Comparison of ENCODE assay signal across 10 cellular contexts in the genomic region with DNA sequence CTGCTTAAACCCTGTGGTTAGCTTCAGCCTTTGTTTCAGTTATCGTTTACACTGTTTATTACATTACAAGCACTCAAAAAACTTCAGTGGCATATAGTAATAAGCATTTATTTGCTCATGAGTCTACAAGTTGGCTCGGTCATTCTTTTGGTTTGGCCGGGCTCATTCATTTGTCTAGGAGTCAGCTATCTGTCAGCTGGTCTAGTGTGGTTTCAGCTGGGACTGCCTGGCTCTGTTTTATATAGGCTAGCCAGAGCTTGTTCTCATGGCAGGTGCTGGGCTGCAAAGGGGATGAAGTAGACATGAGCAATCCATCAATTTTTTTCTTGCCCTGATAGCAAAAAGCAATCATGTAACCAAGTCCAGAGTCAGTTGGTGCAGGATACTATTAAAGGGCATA.
DNase-seq lines count a peak whose midpoint lies in the region; ATAC-seq and TF ChIP-seq lines count a peak whose summit lies in the region.
"Had no signal": no experiment of that assay in that cellular context is flagged by ENCODE, and none has a peak within 500 bp of the region (broad histone marks: within the 10 kb centered on the region; RNA-seq: fewer than 3 reads in every experiment).

No MANE protein-coding gene starts in this region.

- CTCF ChIA-PET in CD4-positive, alpha-beta T cell (lab: Charles Lee) = interaction anchor here (1.3 kb wide), 1 partner anchor 363 kb away, joined by 3 read pairs; no protein-coding TSS in a partner anchor

- H3K4me3 Mint-ChIP-seq in CD4-positive, alpha-beta T cell = no peak overlapping the region
- H3K4me3 Mint-ChIP-seq: activated naive CD8-positive, alpha-beta T cell had no signal

- POLR2A ChIA-PET in CD4-positive, alpha-beta T cell (lab: Charles Lee) = no interaction called here

- no peaks in the 10 kb centered on the region for H3K27me3 Mint-ChIP-seq in CD4-positive, alpha-beta T cell
- H3K27me3 Mint-ChIP-seq: activated naive CD8-positive, alpha-beta T cell had no signal

- DNase-seq in AG08395 (ENCODE audit: low spot score) = peak; percentile 3
- peak; percentile 91 for DNase-seq in NCI-H2029 treated with DMSO at 0.1 percent for 48 hours (lab: John Stamatoyannopoulos, UW)
- peak in 3 of 4 donors; percentile 42 to 44 (median 42) for DNase-seq in body of pancreas
- DNase-seq in left colon = peak in 1 of 2 donors; percentile 7
- no peak for DNase-seq in NCI-H2171 (lab: John Stamatoyannopoulos, UW)
- no peak for DNase-seq in NCI-H2171 treated with DMSO at 0.1 percent for 48 hours (lab: John Stamatoyannopoulos, UW)
- DNase-seq in CD4-positive, alpha-beta T cell = no peak
- DNase-seq in NCI-H748 (lab: John Stamatoyannopoulos, UW; ENCODE audit: unreplicated experiment) = no peak
- DNase-seq: right lobe of liver had no signal

- peaks cover 6% of the 10 kb centered on the region for H3K4me1 ChIP-seq in body of pancreas
- H3K4me1 ChIP-seq: right lobe of liver had no signal

- H3K9me3 ChIP-seq in body of pancreas = no peaks in the 10 kb centered on the region
- H3K9me3 ChIP-seq in CD4-positive, alpha-beta T cell (ENCODE audit: control insufficient read depth, low read length) = no peaks in the 10 kb centered on the region
- H3K9me3 ChIP-seq: right lobe of liver had no signal

- no peak overlapping the region for H3K27ac ChIP-seq in body of pancreas
- no peak overlapping the region for H3K27ac ChIP-seq in CD4-positive, alpha-beta T cell (ENCODE audit: low read depth, low read length)
- H3K27ac ChIP-seq: right lobe of liver had no signal

- no peaks in the 10 kb centered on the region for H3K4me1 Mint-ChIP-seq in CD4-positive, alpha-beta T cell (ENCODE audit: low read depth)

- intact Hi-C loops in body of pancreas (cut with DNase I) (no loop called here), left colon (cut with DNase I, micrococcal nuclease) (no loop called here)
- intact Hi-C loops in CD4-positive, alpha-beta T cell (cut with DNase I, micrococcal nuclease) = no loop called here

- H3K27ac Mint-ChIP-seq in CD4-positive, alpha-beta T cell = no peak overlapping the region
- H3K27ac Mint-ChIP-seq: activated naive CD8-positive, alpha-beta T cell had no signal

- H3K27me3 ChIP-seq in body of pancreas = no peaks in the 10 kb centered on the region
- no peaks in the 10 kb centered on the region for H3K27me3 ChIP-seq in CD4-positive, alpha-beta T cell (ENCODE audit: control insufficient read depth, insufficient read depth, low read length)
- H3K27me3 ChIP-seq: right lobe of liver had no signal

- no peaks in the 10 kb centered on the region for H3K9me3 Mint-ChIP-seq in CD4-positive, alpha-beta T cell

- ATAC-seq in body of pancreas = peak; percentile 48
- ATAC-seq in left colon = peak; percentile 76
- ATAC-seq in CD4-positive, alpha-beta T cell (ENCODE audit: poor library complexity) = no peak

- no peak for TF ChIP-seq CTCF in body of pancreas (IDR thresholded peaks at IDR 0.05)
- TF ChIP-seq CTCF in CD4-positive, alpha-beta T cell (IDR thresholded peaks at IDR 0.05) = no peak

- no peak for TF ChIP-seq POLR2A in body of pancreas (IDR thresholded peaks at IDR 0.05)

- peaks cover 0 to 4% of the 10 kb centered on the region in 2 donors for H3K36me3 ChIP-seq in body of pancreas (replicated peaks in 1 of 2; ENCODE audit: insufficient read depth in 1 of 2, low read depth in 2 of 2)

- peaks cover 82% of the 10 kb centered on the region for H3K36me3 Mint-ChIP-seq in CD4-positive, alpha-beta T cell (ENCODE audit: low read depth)

- 33 to 35% methylated on average over 3 of the region's 3 CpGs for WGBS in body of pancreas, 2 donors

- H3K4me3 ChIP-seq in body of pancreas = no peak overlapping the region
- H3K4me3 ChIP-seq: right lobe of liver had no signal

Comparison
In these comparisons a context has a peak if more than half of its experiments do, and no peak if none do; other contexts are left out.
1. DNase-seq: peak in AG08395 (single experiment), NCI-H2029 treated with DMSO at 0.1 percent for 48 hours (single experiment) and body of pancreas (3 of 4); none in NCI-H2171 (single experiment), NCI-H2171 treated with DMSO at 0.1 percent for 48 hours (single experiment), CD4-positive, alpha-beta T cell (0 of 10) and NCI-H748 (single experiment).